Comparison of ENCODE assay signal across 1 cellular context in the genomic region with DNA sequence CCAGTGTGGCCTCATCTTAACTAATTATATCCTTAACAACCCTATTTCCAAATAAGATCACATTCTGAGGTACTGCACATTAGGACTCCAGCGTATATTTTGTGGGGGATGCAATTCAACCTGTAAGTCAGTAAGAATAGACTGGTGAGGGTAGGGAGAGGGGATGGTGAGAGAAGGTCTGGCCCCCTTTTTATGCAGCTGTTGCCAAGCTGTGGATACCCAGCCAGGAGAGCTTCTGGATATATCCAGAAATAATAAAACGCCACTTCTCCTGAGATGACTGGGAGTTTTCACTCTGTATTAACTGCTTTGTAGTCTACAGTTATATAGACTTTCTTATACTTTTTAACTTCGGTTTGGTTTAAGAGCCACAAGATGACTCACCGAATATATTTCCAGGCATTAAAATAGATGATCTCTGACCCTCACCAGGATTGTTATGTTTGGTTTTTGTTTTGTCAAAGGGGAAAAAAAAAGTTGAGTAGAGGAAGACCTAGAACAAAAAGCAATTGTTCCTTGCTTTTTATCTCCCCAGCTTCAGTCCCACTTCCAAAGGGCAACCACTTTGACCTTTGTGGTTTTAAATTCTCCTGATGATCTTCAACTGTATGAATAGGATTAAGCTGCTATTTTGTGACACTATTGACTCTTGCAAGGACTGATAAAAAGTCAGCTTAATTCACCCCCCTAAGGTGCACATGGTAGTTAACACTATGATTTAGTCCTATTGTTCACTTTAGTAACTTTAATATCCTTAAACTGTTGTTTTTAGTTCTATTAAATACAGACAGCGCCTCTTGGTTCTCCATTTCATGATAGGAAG.
TF ChIP-seq lines count a peak whose summit lies in the region.

No MANE protein-coding gene starts in this region.

TF ChIP-seq in HepG2, 621 proteins besides CTCF, POLR2A, EP300 and RAD21 (continued from another document and continues in another):
- TF ChIP-seq, protein P1, sequence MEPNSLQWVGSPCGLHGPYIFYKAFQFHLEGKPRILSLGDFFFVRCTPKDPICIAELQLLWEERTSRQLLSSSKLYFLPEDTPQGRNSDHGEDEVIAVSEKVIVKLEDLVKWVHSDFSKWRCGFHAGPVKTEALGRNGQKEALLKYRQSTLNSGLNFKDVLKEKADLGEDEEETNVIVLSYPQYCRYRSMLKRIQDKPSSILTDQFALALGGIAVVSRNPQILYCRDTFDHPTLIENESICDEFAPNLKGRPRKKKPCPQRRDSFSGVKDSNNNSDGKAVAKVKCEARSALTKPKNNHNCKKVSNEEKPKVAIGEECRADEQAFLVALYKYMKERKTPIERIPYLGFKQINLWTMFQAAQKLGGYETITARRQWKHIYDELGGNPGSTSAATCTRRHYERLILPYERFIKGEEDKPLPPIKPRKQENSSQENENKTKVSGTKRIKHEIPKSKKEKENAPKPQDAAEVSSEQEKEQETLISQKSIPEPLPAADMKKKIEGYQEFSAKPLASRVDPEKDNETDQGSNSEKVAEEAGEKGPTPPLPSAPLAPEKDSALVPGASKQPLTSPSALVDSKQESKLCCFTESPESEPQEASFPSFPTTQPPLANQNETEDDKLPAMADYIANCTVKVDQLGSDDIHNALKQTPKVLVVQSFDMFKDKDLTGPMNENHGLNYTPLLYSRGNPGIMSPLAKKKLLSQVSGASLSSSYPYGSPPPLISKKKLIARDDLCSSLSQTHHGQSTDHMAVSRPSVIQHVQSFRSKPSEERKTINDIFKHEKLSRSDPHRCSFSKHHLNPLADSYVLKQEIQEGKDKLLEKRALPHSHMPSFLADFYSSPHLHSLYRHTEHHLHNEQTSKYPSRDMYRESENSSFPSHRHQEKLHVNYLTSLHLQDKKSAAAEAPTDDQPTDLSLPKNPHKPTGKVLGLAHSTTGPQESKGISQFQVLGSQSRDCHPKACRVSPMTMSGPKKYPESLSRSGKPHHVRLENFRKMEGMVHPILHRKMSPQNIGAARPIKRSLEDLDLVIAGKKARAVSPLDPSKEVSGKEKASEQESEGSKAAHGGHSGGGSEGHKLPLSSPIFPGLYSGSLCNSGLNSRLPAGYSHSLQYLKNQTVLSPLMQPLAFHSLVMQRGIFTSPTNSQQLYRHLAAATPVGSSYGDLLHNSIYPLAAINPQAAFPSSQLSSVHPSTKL (CRISPR knock-in tag; IDR thresholded peaks at IDR 0.05), result peak; percentile 86
- TF ChIP-seq, protein P2, sequence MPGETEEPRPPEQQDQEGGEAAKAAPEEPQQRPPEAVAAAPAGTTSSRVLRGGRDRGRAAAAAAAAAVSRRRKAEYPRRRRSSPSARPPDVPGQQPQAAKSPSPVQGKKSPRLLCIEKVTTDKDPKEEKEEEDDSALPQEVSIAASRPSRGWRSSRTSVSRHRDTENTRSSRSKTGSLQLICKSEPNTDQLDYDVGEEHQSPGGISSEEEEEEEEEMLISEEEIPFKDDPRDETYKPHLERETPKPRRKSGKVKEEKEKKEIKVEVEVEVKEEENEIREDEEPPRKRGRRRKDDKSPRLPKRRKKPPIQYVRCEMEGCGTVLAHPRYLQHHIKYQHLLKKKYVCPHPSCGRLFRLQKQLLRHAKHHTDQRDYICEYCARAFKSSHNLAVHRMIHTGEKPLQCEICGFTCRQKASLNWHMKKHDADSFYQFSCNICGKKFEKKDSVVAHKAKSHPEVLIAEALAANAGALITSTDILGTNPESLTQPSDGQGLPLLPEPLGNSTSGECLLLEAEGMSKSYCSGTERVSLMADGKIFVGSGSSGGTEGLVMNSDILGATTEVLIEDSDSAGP (CRISPR knock-in tag; IDR thresholded peaks at IDR 0.05; ENCODE audit: borderline replicate concordance), result no peak
- TF ChIP-seq, protein P3, sequence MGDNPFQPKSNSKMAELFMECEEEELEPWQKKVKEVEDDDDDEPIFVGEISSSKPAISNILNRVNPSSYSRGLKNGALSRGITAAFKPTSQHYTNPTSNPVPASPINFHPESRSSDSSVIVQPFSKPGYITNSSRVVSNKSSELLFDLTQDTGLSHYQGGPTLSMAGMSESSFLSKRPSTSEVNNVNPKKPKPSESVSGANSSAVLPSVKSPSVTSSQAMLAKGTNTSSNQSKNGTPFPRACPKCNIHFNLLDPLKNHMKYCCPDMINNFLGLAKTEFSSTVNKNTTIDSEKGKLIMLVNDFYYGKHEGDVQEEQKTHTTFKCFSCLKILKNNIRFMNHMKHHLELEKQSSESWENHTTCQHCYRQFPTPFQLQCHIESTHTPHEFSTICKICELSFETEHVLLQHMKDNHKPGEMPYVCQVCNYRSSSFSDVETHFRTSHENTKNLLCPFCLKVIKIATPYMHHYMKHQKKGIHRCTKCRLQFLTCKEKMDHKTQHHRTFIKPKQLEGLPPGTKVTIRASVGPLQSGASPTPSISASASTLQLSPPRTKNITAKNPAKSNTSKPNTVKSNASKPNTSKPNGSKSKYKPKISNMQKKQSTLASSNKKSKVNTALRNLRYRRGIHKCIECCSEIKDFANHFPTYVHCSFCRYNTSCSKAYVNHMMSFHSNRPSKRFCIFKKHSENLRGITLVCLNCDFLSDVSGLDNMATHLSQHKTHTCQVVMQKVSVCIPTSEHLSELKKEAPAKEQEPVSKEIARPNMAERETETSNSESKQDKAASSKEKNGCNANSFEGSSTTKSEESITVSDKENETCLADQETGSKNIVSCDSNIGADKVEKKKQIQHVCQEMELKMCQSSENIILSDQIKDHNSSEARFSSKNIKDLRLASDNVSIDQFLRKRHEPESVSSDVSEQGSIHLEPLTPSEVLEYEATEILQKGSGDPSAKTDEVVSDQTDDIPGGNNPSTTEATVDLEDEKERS (CRISPR knock-in tag; IDR thresholded peaks at IDR 0.05), result no peak
- TF ChIP-seq, protein P4, sequence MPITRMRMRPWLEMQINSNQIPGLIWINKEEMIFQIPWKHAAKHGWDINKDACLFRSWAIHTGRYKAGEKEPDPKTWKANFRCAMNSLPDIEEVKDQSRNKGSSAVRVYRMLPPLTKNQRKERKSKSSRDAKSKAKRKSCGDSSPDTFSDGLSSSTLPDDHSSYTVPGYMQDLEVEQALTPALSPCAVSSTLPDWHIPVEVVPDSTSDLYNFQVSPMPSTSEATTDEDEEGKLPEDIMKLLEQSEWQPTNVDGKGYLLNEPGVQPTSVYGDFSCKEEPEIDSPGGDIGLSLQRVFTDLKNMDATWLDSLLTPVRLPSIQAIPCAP (CRISPR knock-in tag; IDR thresholded peaks at IDR 0.05; ENCODE audit: low read depth), result no peak
- TF ChIP-seq SIX4 (CRISPR knock-in tag; IDR thresholded peaks at IDR 0.05) (0 out of 2 replicates have a peak, but pooled peaks have one; percentile 9), ELF3 (CRISPR knock-in tag; IDR thresholded peaks at IDR 0.05) (0 out of 2 replicates have a peak, but pooled peaks have one; percentile 34), MEF2D (CRISPR knock-in tag; IDR thresholded peaks at IDR 0.05) (peak; percentile 61; the same call in 1 of the 2 replicates), CHCHD3 (CRISPR knock-in tag; IDR thresholded peaks at IDR 0.05) (no peak), ZNF563 (CRISPR knock-in tag; IDR thresholded peaks at IDR 0.05) (no peak), MLLT10 (CRISPR knock-in tag; IDR thresholded peaks at IDR 0.05) (no peak), ZZZ3 (CRISPR knock-in tag; IDR thresholded peaks at IDR 0.05; ENCODE audit: borderline replicate concordance) (no peak), NR2F6 (IDR thresholded peaks at IDR 0.05) (peak; percentile 99), NR2F6 (CRISPR knock-in tag; IDR thresholded peaks at IDR 0.05) (peak; percentile 98), HMG20A (CRISPR knock-in tag; IDR thresholded peaks at IDR 0.05; ENCODE audit: borderline replicate concordance) (peak; percentile 62; the same call in 1 of the 2 replicates), ZC3H4 (CRISPR knock-in tag; IDR thresholded peaks at IDR 0.05; ENCODE audit: borderline replicate concordance) (no peak), SIN3A (IDR thresholded peaks at IDR 0.05; ENCODE audit: borderline replicate concordance, low read depth, low read length) (no peak), ZNF234 (CRISPR knock-in tag; conservative IDR thresholded peaks at IDR 0.05) (no peak), ZFP62 (CRISPR knock-in tag; IDR thresholded peaks at IDR 0.05) (no peak), ZNF24 (IDR thresholded peaks at IDR 0.05) (no peak), SNRNP70 (IDR thresholded peaks at IDR 0.05; ENCODE audit: low read depth, low read length) (no peak), ZNF713 (CRISPR knock-in tag; IDR thresholded peaks at IDR 0.05) (no peak), HNRNPUL1 (IDR thresholded peaks at IDR 0.05; ENCODE audit: low read depth, low read length) (no peak), ZNF331 (CRISPR knock-in tag; IDR thresholded peaks at IDR 0.05) (0 out of 2 replicates have a peak, but pooled peaks have one; percentile 9), ARNT2 (CRISPR knock-in tag; IDR thresholded peaks at IDR 0.05; ENCODE audit: low read depth) (no peak), NCOA2 (CRISPR knock-in tag; IDR thresholded peaks at IDR 0.05) (peak; percentile 91), POLR2G (IDR thresholded peaks at IDR 0.05; ENCODE audit: low read depth, low read length) (peak; percentile 44; the same call in 1 of the 2 replicates), IRF2 (CRISPR knock-in tag; IDR thresholded peaks at IDR 0.05) (peak; percentile 30; the same call in 1 of the 2 replicates), RBM22 (optimal IDR thresholded peaks at IDR 0.05; ENCODE audit: low read length) (no peak), MXI1 (IDR thresholded peaks at IDR 0.05; ENCODE audit: borderline replicate concordance, low read depth, low read length) (no peak), ZNF441 (CRISPR knock-in tag; IDR thresholded peaks at IDR 0.05; ENCODE audit: borderline replicate concordance) (no peak), RAD51 (IDR thresholded peaks at IDR 0.05; ENCODE audit: borderline replicate concordance) (no peak), SRSF4 (IDR thresholded peaks at IDR 0.05; ENCODE audit: low read depth, low read length, poor library complexity, severe bottlenecking) (no peak), SMYD3 (CRISPR knock-in tag; IDR thresholded peaks at IDR 0.05) (no peak), MBD4 (IDR thresholded peaks at IDR 0.05; ENCODE audit: borderline replicate concordance, low read length) (no peak), FOXA3 (CRISPR knock-in tag; IDR thresholded peaks at IDR 0.05) (peak; percentile 46), ZNF557 (CRISPR knock-in tag; IDR thresholded peaks at IDR 0.05) (no peak), FOXK2 (IDR thresholded peaks at IDR 0.05) (no peak), ZNF761 (CRISPR knock-in tag; conservative IDR thresholded peaks at IDR 0.05) (no peak)
- TF ChIP-seq, protein P5, sequence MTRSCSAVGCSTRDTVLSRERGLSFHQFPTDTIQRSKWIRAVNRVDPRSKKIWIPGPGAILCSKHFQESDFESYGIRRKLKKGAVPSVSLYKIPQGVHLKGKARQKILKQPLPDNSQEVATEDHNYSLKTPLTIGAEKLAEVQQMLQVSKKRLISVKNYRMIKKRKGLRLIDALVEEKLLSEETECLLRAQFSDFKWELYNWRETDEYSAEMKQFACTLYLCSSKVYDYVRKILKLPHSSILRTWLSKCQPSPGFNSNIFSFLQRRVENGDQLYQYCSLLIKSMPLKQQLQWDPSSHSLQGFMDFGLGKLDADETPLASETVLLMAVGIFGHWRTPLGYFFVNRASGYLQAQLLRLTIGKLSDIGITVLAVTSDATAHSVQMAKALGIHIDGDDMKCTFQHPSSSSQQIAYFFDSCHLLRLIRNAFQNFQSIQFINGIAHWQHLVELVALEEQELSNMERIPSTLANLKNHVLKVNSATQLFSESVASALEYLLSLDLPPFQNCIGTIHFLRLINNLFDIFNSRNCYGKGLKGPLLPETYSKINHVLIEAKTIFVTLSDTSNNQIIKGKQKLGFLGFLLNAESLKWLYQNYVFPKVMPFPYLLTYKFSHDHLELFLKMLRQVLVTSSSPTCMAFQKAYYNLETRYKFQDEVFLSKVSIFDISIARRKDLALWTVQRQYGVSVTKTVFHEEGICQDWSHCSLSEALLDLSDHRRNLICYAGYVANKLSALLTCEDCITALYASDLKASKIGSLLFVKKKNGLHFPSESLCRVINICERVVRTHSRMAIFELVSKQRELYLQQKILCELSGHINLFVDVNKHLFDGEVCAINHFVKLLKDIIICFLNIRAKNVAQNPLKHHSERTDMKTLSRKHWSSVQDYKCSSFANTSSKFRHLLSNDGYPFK (CRISPR knock-in tag; IDR thresholded peaks at IDR 0.05; ENCODE audit: borderline replicate concordance), result no peak
- TF ChIP-seq, protein P6, sequence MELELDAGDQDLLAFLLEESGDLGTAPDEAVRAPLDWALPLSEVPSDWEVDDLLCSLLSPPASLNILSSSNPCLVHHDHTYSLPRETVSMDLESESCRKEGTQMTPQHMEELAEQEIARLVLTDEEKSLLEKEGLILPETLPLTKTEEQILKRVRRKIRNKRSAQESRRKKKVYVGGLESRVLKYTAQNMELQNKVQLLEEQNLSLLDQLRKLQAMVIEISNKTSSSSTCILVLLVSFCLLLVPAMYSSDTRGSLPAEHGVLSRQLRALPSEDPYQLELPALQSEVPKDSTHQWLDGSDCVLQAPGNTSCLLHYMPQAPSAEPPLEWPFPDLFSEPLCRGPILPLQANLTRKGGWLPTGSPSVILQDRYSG (CRISPR knock-in tag; IDR thresholded peaks at IDR 0.05), result no peak
- TF ChIP-seq, protein P7, sequence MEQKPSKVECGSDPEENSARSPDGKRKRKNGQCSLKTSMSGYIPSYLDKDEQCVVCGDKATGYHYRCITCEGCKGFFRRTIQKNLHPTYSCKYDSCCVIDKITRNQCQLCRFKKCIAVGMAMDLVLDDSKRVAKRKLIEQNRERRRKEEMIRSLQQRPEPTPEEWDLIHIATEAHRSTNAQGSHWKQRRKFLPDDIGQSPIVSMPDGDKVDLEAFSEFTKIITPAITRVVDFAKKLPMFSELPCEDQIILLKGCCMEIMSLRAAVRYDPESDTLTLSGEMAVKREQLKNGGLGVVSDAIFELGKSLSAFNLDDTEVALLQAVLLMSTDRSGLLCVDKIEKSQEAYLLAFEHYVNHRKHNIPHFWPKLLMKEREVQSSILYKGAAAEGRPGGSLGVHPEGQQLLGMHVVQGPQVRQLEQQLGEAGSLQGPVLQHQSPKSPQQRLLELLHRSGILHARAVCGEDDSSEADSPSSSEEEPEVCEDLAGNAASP (CRISPR knock-in tag; IDR thresholded peaks at IDR 0.05; ENCODE audit: borderline replicate concordance), result peak; percentile 28; the same call in 1 of the 2 replicates
- TF ChIP-seq, protein P8, sequence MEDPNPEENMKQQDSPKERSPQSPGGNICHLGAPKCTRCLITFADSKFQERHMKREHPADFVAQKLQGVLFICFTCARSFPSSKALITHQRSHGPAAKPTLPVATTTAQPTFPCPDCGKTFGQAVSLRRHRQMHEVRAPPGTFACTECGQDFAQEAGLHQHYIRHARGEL (CRISPR knock-in tag; IDR thresholded peaks at IDR 0.05), result no peak
- TF ChIP-seq, protein P9, sequence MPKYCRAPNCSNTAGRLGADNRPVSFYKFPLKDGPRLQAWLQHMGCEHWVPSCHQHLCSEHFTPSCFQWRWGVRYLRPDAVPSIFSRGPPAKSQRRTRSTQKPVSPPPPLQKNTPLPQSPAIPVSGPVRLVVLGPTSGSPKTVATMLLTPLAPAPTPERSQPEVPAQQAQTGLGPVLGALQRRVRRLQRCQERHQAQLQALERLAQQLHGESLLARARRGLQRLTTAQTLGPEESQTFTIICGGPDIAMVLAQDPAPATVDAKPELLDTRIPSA (CRISPR knock-in tag; IDR thresholded peaks at IDR 0.05; ENCODE audit: borderline replicate concordance), result no peak
- TF ChIP-seq, protein P10, sequence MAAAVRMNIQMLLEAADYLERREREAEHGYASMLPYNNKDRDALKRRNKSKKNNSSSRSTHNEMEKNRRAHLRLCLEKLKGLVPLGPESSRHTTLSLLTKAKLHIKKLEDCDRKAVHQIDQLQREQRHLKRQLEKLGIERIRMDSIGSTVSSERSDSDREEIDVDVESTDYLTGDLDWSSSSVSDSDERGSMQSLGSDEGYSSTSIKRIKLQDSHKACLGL (CRISPR knock-in tag; IDR thresholded peaks at IDR 0.05), result no peak
